ENCODE assay signal across 28 cellular contexts in genomic region chrX:147675819-147676218, GRCh38.
"Had no signal": no experiment of that assay in that cellular context is flagged by ENCODE, and none has a peak within 500 bp of the region (broad histone marks: within the 10 kb centered on the region; RNA-seq: fewer than 3 reads in every experiment).

No MANE protein-coding gene starts in this region.

- H3K79me2 ChIP-seq: parathyroid adenoma had no signal

- H3K4me1 ChIP-seq: esophagus muscularis mucosa, foreskin keratinocyte, heart right ventricle, left lung, neural progenitor cell, parathyroid adenoma, right lobe of liver, suprapubic skin, transverse colon, upper lobe of right lung, uterus had no signal

- H3K9ac ChIP-seq: neural progenitor cell, parathyroid adenoma had no signal

- H3K36me3 Mint-ChIP-seq: naive thymus-derived CD4-positive, alpha-beta T cell; neural progenitor cell had no signal

- H3K27ac Mint-ChIP-seq: naive thymus-derived CD4-positive, alpha-beta T cell; nephron; neural progenitor cell; progenitor cell of endocrine pancreas; stimulated activated naive CD8-positive, alpha-beta T cell treated with anti-CD3 and anti-CD28 coated beads, Interleukin-15, amount 100 ng/mL, for 72 hours had no signal

- H3K27me3 ChIP-seq: esophagus muscularis mucosa, foreskin keratinocyte, heart right ventricle, left lung, suprapubic skin, transverse colon, upper lobe of right lung had no signal

- H3K27me3 Mint-ChIP-seq: naive thymus-derived CD4-positive, alpha-beta T cell; progenitor cell of endocrine pancreas; stimulated activated naive CD8-positive, alpha-beta T cell treated with anti-CD3 and anti-CD28 coated beads, Interleukin-15, amount 100 ng/mL, for 72 hours had no signal

- H3K27ac ChIP-seq: dorsolateral prefrontal cortex, esophagus muscularis mucosa, foreskin keratinocyte, heart right ventricle, left lung, neural progenitor cell, parathyroid adenoma, right lobe of liver, suprapubic skin, transverse colon, upper lobe of right lung, uterus had no signal

- H3K4me3 ChIP-seq: dorsolateral prefrontal cortex, esophagus muscularis mucosa, heart right ventricle, left lung, neural progenitor cell, right lobe of liver, smooth muscle cell, suprapubic skin, transverse colon, upper lobe of right lung, uterus had no signal

- H3K4me2 ChIP-seq: neural progenitor cell, smooth muscle cell had no signal

- H3K9me3 ChIP-seq: esophagus muscularis mucosa, heart right ventricle, left lung, right lobe of liver, suprapubic skin, transverse colon, upper lobe of right lung, uterus had no signal

- DNase-seq: dorsolateral prefrontal cortex; effector CD4-positive, alpha-beta T cell; foreskin keratinocyte; glutamatergic neuron; heart right ventricle; hippocampal formation; left cardiac atrium; left lung; mesenchymal stem cell; midbrain; naive thymus-derived CD4-positive, alpha-beta T cell; right lobe of liver; stimulated activated CD4-positive, alpha-beta T cell treated with anti-CD3 and anti-CD28 coated beads, Interleukin-12 subunit alpha, Interleukin-12 subunit beta, amount 100 ng/mL, for 4 hours; stimulated activated CD4-positive, alpha-beta T cell treated with anti-CD3 and anti-CD28 coated beads, Interleukin-1b, Interleukin-23, amount 100 ng/mL, for 48 hours; stimulated activated CD4-positive, alpha-beta T cell treated with anti-CD3 and anti-CD28 coated beads, Interleukin-4, amount 100 ng/mL, for 1 hour; stimulated activated CD8-positive, alpha-beta memory T cell treated with anti-CD3 and anti-CD28 coated beads, Interleukin-4, amount 100 ng/mL, for 48 hours; stimulated activated naive CD4-positive, alpha-beta T cell; stimulated activated naive CD8-positive, alpha-beta T cell treated with anti-CD3 and anti-CD28 coated beads, Interleukin-15, amount 100 ng/mL, for 72 hours; transverse colon; upper lobe of right lung; uterus had no signal

- H2AFZ ChIP-seq: neural progenitor cell, parathyroid adenoma had no signal

- H3K9me3 Mint-ChIP-seq: stimulated activated naive CD8-positive, alpha-beta T cell treated with anti-CD3 and anti-CD28 coated beads, Interleukin-15, amount 100 ng/mL, for 72 hours had no signal

- ATAC-seq: foreskin keratinocyte; heart right ventricle; left cardiac atrium; left lung; naive thymus-derived CD4-positive, alpha-beta T cell; right lobe of liver; stimulated activated naive CD8-positive, alpha-beta T cell treated with anti-CD3 and anti-CD28 coated beads, Interleukin-15, amount 100 ng/mL, for 72 hours; upper lobe of right lung had no signal

- H3K4me3 Mint-ChIP-seq: naive thymus-derived CD4-positive, alpha-beta T cell; nephron; neural progenitor cell; stimulated activated naive CD8-positive, alpha-beta T cell treated with anti-CD3 and anti-CD28 coated beads, Interleukin-15, amount 100 ng/mL, for 72 hours had no signal

- H3K4me1 Mint-ChIP-seq: nephron; neural progenitor cell; stimulated activated naive CD8-positive, alpha-beta T cell treated with anti-CD3 and anti-CD28 coated beads, Interleukin-15, amount 100 ng/mL, for 72 hours had no signal

- H3K36me3 ChIP-seq: esophagus muscularis mucosa, heart right ventricle, left lung, neural progenitor cell, right lobe of liver, suprapubic skin, transverse colon, upper lobe of right lung, uterus had no signal
